20 cellular contexts compared by ENCODE assay signal in genomic region chr4:4254666-4255065, GRCh38. TPM values are rescaled to one million over a fixed set of nuclear protein-coding genes. Genes with fewer than 3 reads are reported as not detected.
DNase-seq lines count a peak whose midpoint lies in the region; ATAC-seq and TF ChIP-seq lines count a peak whose summit lies in the region.
"Had no signal": no experiment of that assay in that cellular context is flagged by ENCODE, and none has a peak within 500 bp of the region (broad histone marks: within the 10 kb centered on the region; RNA-seq: fewer than 3 reads in every experiment).

No MANE protein-coding gene starts in this region.

- H3K4me2 ChIP-seq in hepatocyte = no peak overlapping the region
- H3K4me2 ChIP-seq: A549 had no signal

- TF ChIP-seq CTCF in hepatocyte (IDR thresholded peaks at IDR 0.05; ENCODE audit: poor library complexity) = no peak
- TF ChIP-seq CTCF in breast epithelium (IDR thresholded peaks at IDR 0.05) = no peak

- WGBS in hepatocyte (ENCODE audit: low lambda C conversion rate, missing lambda C conversion rate) = 90% methylated on average over 6 of the region's 6 CpGs

- intact Hi-C loops in posterior cingulate gyrus (cut with DNase I) (no loop called here), breast epithelium (cut with DNase I; ENCODE audit: low total_unique reads) (no loop called here)

- no peak overlapping the region for H2AFZ ChIP-seq in hepatocyte

- H3K27ac ChIP-seq in caudate nucleus (ENCODE audit: low read depth, low read length) (peak overlapping the region; percentile 65), hepatocyte (no peak overlapping the region), breast epithelium (no peak overlapping the region)
- H3K27ac ChIP-seq: A549 had no signal

- H4K20me1 ChIP-seq in hepatocyte (ENCODE audit: insufficient read depth, poor library complexity, severe bottlenecking) = no peaks in the 10 kb centered on the region

- H3K4me1 ChIP-seq in hepatocyte (ENCODE audit: insufficient read depth) = peaks cover 7% of the 10 kb centered on the region
- no peaks in the 10 kb centered on the region for H3K4me1 ChIP-seq in breast epithelium

- ATAC-seq in left lobe of liver = peak; percentile 81
- ATAC-seq in HG02870 (IDR thresholded peaks at IDR 0.05; ENCODE audit: unreplicated experiment) = no peak
- no peak for ATAC-seq in HG03457 (IDR thresholded peaks at IDR 0.05; ENCODE audit: unreplicated experiment)
- ATAC-seq: GM12878 had no signal

- H3K9me3 ChIP-seq in hepatocyte (ENCODE audit: low read depth) = no peaks in the 10 kb centered on the region
- no peaks in the 10 kb centered on the region for H3K9me3 ChIP-seq in breast epithelium
- H3K9me3 ChIP-seq: A549, Caco-2 had no signal

- no peak overlapping the region for H3K4me3 ChIP-seq in hepatocyte
- no peak overlapping the region for H3K4me3 ChIP-seq in breast epithelium
- H3K4me3 ChIP-seq: A549, GM12878 had no signal

- H3K27me3 ChIP-seq in hepatocyte (no peaks in the 10 kb centered on the region), breast epithelium (peaks cover 0 to 3% of the 10 kb centered on the region in 2 donors)

- no peaks in the 10 kb centered on the region for H3K79me2 ChIP-seq in hepatocyte

- no peak for TF ChIP-seq POLR2A in breast epithelium (IDR thresholded peaks at IDR 0.05)

- DNase-seq in C1 segment of cervical spinal cord (lab: John Stamatoyannopoulos, UW) (peak in 11 of 14 donors; percentile 11 to 84 (median 56)), caudate nucleus (lab: John Stamatoyannopoulos, UW) (peak in 58 of 61 donors; percentile 3 to 79 (median 46)), left lobe of liver (ENCODE audit: low spot score) (peak; percentile 82), posterior cingulate gyrus (peak; percentile 60 to 97 (median 80)), hepatocyte (ENCODE audit: low spot score) (no peak), breast epithelium (ENCODE audit: low spot score in 2 of 2) (no peak)
- DNase-seq: Caco-2, H9, NCI-H146, NCI-H2227 treated with DMSO at 0.1 percent for 48 hours, NCI-H524 treated with DMSO at 0.1 percent for 48 hours, OCI-M1, RPMI8226 had no signal

- H3K36me3 ChIP-seq in hepatocyte (replicated peaks; ENCODE audit: insufficient read depth, low read depth) (no peaks in the 10 kb centered on the region), breast epithelium (no peaks in the 10 kb centered on the region)

- no peaks in the 10 kb centered on the region for H3K9me2 ChIP-seq in hepatocyte (replicated peaks; ENCODE audit: insufficient read depth)

RNA-seq across cellular contexts. Expression of gene TMEM128, which starts 6.6 kb away (rescaled TPM):
- 4.7 TPM for total RNA-seq in left lobe of liver
- 27.3 and 37.1 TPM in 2 replicates for total RNA-seq in hepatocyte
- 29.9 and 37.9 TPM in 2 replicates for polyA plus RNA-seq in hepatocyte
- total RNA-seq in breast epithelium = 10 to 100 TPM; 15.2 to 33.8 (median 25.2) TPM

RNA-seq across cellular contexts. Expression of gene OTOP1, which starts 27.9 kb away (rescaled TPM):
- not detected for total RNA-seq in left lobe of liver
- total RNA-seq in hepatocyte = not detected in 2 replicates
- polyA plus RNA-seq in hepatocyte = not detected in 2 replicates
- total RNA-seq in breast epithelium = not detected
- total RNA-seq: Caco-2, GM12878, H9, HT-29, LHCN-M2 had no signal
- polyA plus RNA-seq: A549, GM12878, IgD-negative memory B cell had no signal

RNA-seq across cellular contexts. Expression of gene LYAR, which starts 35.3 kb away (rescaled TPM):
- total RNA-seq in left lobe of liver = 3.0 TPM
- total RNA-seq in hepatocyte = 12.2 and 12.9 TPM in 2 replicates
- 6.7 and 8.6 TPM in 2 replicates for polyA plus RNA-seq in hepatocyte
- 10 to 100 TPM; 11.9 to 17.3 (median 15.1) TPM for total RNA-seq in breast epithelium

RNA-seq across cellular contexts. Expression of gene ZBTB49, which starts 35.4 kb away (rescaled TPM):
- 3.2 TPM for total RNA-seq in left lobe of liver
- 2.4 and 3.3 TPM in 2 replicates for total RNA-seq in hepatocyte
- polyA plus RNA-seq in hepatocyte = 2.2 and 3.5 TPM in 2 replicates
- total RNA-seq in breast epithelium = 1 to 10 TPM; 2.1 to 9.4 (median 3.9) TPM

Comparison
In these comparisons a context has a peak if more than half of its experiments do, and no peak if none do; other contexts are left out.
1. DNase-seq: peak in C1 segment of cervical spinal cord (11 of 14), caudate nucleus (58 of 61), left lobe of liver (single experiment) and posterior cingulate gyrus (10 of 10); none in hepatocyte (single experiment) and breast epithelium (0 of 2).